In genomic region chr3:78757734-78758133, GRCh38 we compare ENCODE assay signal across 26 cellular contexts.
DNase-seq lines count a peak whose midpoint lies in the region; ATAC-seq and TF ChIP-seq lines count a peak whose summit lies in the region.
"Had no signal": no experiment of that assay in that cellular context is flagged by ENCODE, and none has a peak within 500 bp of the region (broad histone marks: within the 10 kb centered on the region; RNA-seq: fewer than 3 reads in every experiment).

No MANE protein-coding gene starts in this region.

- no peaks in the 10 kb centered on the region for H3K27me3 ChIP-seq in GM23338 (ENCODE audit: insufficient read depth)
- H3K27me3 ChIP-seq: foreskin keratinocyte, neutrophil, thyroid gland had no signal

- no peak overlapping the region for H3K27ac ChIP-seq in GM23338 (ENCODE audit: low read depth)
- peak overlapping the region; percentile 75 for H3K27ac ChIP-seq in caudate nucleus (ENCODE audit: low read depth, low read length)
- peak overlapping the region; percentile 49 for H3K27ac ChIP-seq in substantia nigra (ENCODE audit: low read depth, low read length, poor library complexity, severe bottlenecking)
- H3K27ac ChIP-seq: foreskin keratinocyte, KMS-11, neutrophil, thyroid gland had no signal

- no peaks in the 10 kb centered on the region for H4K20me1 ChIP-seq in GM23338 (replicated peaks; ENCODE audit: insufficient read depth)

- no peak overlapping the region for H3K4me2 ChIP-seq in GM23338
- H3K4me2 ChIP-seq: KMS-11 had no signal

- no peaks in the 10 kb centered on the region for H3K9me3 Mint-ChIP-seq in GM23338

- H2AFZ ChIP-seq in GM23338: no peak overlapping the region

- H3K4me1 ChIP-seq in GM23338 (ENCODE audit: insufficient read depth): peaks cover 5% of the 10 kb centered on the region; the same call in 1 of the 2 replicates

- H3K27ac Mint-ChIP-seq in GM23338: peak overlapping the region; percentile 64; the same call in 1 of the 2 replicates
- H3K27ac Mint-ChIP-seq: activated CD4-positive, alpha-beta memory T cell treated with anti-CD3 and anti-CD28 coated beads, Interleukin-2, amount 10 ng/mL, durations not matched to agents 7 days and 5 days; activated naive CD8-positive, alpha-beta T cell; activated T-helper 2 cell treated with anti-CD3 and anti-CD28 coated beads, Interferon-gamma antibody, Interleukin-2, Interleukin-4, amounts not matched to agents 10 μg/mL and 5 μg/mL and 100 μg/mL, durations not matched to agents 14 hours and 24 hours and 36 hours; CD4-positive, CD25-positive, alpha-beta regulatory T cell; stimulated activated naive B cell treated with anti-CD40 and anti-IgM and Interleukin-4, amounts not matched to agents 10 μg/mL and 1 μg/mL and 100 μg/mL, for 72 hours had no signal

- H3K4me3 ChIP-seq in GM23338: no peak overlapping the region
- H3K4me3 ChIP-seq: thyroid gland had no signal

- H3K36me3 Mint-ChIP-seq in GM23338 (ENCODE audit: low read depth): no peaks in the 10 kb centered on the region
- H3K36me3 Mint-ChIP-seq: activated naive CD8-positive, alpha-beta T cell; stimulated activated naive B cell treated with anti-CD40 and anti-IgM and Interleukin-4, amounts not matched to agents 10 μg/mL and 1 μg/mL and 100 μg/mL, for 72 hours had no signal

- H3K4me3 Mint-ChIP-seq in GM23338: no peak overlapping the region
- H3K4me3 Mint-ChIP-seq: activated CD4-positive, alpha-beta memory T cell treated with anti-CD3 and anti-CD28 coated beads, Interleukin-2, amount 10 ng/mL, durations not matched to agents 7 days and 5 days; activated naive CD8-positive, alpha-beta T cell; CD4-positive, CD25-positive, alpha-beta regulatory T cell; stimulated activated naive B cell treated with anti-CD40 and anti-IgM and Interleukin-4, amounts not matched to agents 10 μg/mL and 1 μg/mL and 100 μg/mL, for 72 hours had no signal

- H3F3A ChIP-seq in GM23338 (replicated peaks; ENCODE audit: low read depth): no peaks in the 10 kb centered on the region

- no peak for ATAC-seq in GM23338
- no peak for ATAC-seq in omental fat pad (ENCODE audit: low FRiP score)
- ATAC-seq in HG03432 (IDR thresholded peaks at IDR 0.05; ENCODE audit: unreplicated experiment): no peak
- ATAC-seq in GM18909 (IDR thresholded peaks at IDR 0.05; ENCODE audit: poor library complexity, unreplicated experiment): no peak
- ATAC-seq: activated CD4-positive, CD25-positive, alpha-beta regulatory T cell treated with anti-CD3 and anti-CD28 coated beads, Interleukin-2, amount 50 U/mL, for 24 hours; foreskin keratinocyte; stimulated activated naive B cell treated with anti-CD40 and anti-IgM and Interleukin-4, amounts not matched to agents 10 μg/mL and 1 μg/mL and 100 μg/mL, for 72 hours had no signal

- DNase-seq in GM23338 (ENCODE audit: low spot score): no peak
- no peak for DNase-seq in caudate nucleus (lab: John Stamatoyannopoulos, UW)
- peak; percentile 39 for DNase-seq in inferior parietal cortex (ENCODE audit: extremely low spot score)
- DNase-seq in substantia nigra (lab: John Stamatoyannopoulos, UW): peak in 1 of 49 donors; percentile 37
- DNase-seq in omental fat pad (ENCODE audit: low spot score): no peak
- DNase-seq: activated CD4-positive, alpha-beta memory T cell treated with anti-CD3 and anti-CD28 coated beads, Interleukin-2, amount 10 ng/mL, durations not matched to agents 7 days and 5 days; CD4-positive, CD25-positive, alpha-beta regulatory T cell; cerebellar nuclear complex; DMS53; effector CD4-positive, alpha-beta T cell; erythroblast; foreskin keratinocyte; GDM1; NCI-H1436 treated with DMSO at 0.1 percent for 48 hours; NCI-H510A treated with DMSO at 0.1 percent for 48 hours; stimulated activated CD4-positive, alpha-beta T cell treated with anti-CD3 and anti-CD28 coated beads, Interleukin-4, amount 100 ng/mL, for 1 hour; stimulated activated naive B cell treated with anti-CD40 and anti-IgM and Interleukin-4, amounts not matched to agents 10 μg/mL and 1 μg/mL and 100 μg/mL, for 72 hours; T-helper 1 cell; thyroid gland had no signal

- H3K79me2 ChIP-seq in GM23338 (replicated peaks; ENCODE audit: insufficient read depth): no peaks in the 10 kb centered on the region

- TF ChIP-seq CTCF in GM23338 (conservative IDR thresholded peaks at IDR 0.05; ENCODE audit: low read depth in 2 of 2) (no peak), omental fat pad (IDR thresholded peaks at IDR 0.05) (no peak)

- H3K27me3 Mint-ChIP-seq in GM23338 (ENCODE audit: insufficient read depth, low read depth, poor library complexity): no peaks in the 10 kb centered on the region
- H3K27me3 Mint-ChIP-seq: activated CD4-positive, alpha-beta memory T cell treated with anti-CD3 and anti-CD28 coated beads, Interleukin-2, amount 10 ng/mL, durations not matched to agents 7 days and 5 days; activated naive CD8-positive, alpha-beta T cell; CD4-positive, CD25-positive, alpha-beta regulatory T cell; stimulated activated naive B cell treated with anti-CD40 and anti-IgM and Interleukin-4, amounts not matched to agents 10 μg/mL and 1 μg/mL and 100 μg/mL, for 72 hours had no signal

- H3K9me2 ChIP-seq in GM23338 (ENCODE audit: insufficient read depth): peaks cover 4% of the 10 kb centered on the region; the same call in 1 of the 2 replicates

- H3K4me1 Mint-ChIP-seq in GM23338: peaks cover 6% of the 10 kb centered on the region
- H3K4me1 Mint-ChIP-seq: activated CD4-positive, alpha-beta memory T cell treated with anti-CD3 and anti-CD28 coated beads, Interleukin-2, amount 10 ng/mL, durations not matched to agents 7 days and 5 days; CD4-positive, CD25-positive, alpha-beta regulatory T cell; stimulated activated naive B cell treated with anti-CD40 and anti-IgM and Interleukin-4, amounts not matched to agents 10 μg/mL and 1 μg/mL and 100 μg/mL, for 72 hours had no signal

- H3K36me3 ChIP-seq in GM23338 (ENCODE audit: insufficient read depth): no peaks in the 10 kb centered on the region
- H3K36me3 ChIP-seq: neutrophil, thyroid gland had no signal

TF ChIP-seq in GM23338, 12 proteins besides CTCF, POLR2A, EP300 and RAD21 (continues in another document):
- no peak for TF ChIP-seq EZH2phosphoT487 (IDR thresholded peaks at IDR 0.05; ENCODE audit: unreplicated experiment)
- TF ChIP-seq EZH2 (IDR thresholded peaks at IDR 0.05; ENCODE audit: low read depth, unreplicated experiment): no peak
- no peak for TF ChIP-seq POLR2AphosphoS5 (IDR thresholded peaks at IDR 0.05; ENCODE audit: low read depth)
- TF ChIP-seq JUNB (IDR thresholded peaks at IDR 0.05; ENCODE audit: unreplicated experiment): no peak
- TF ChIP-seq ZNF462 (CRISPR knock-in tag; IDR thresholded peaks at IDR 0.05): no peak
- TF ChIP-seq ZNF114 (CRISPR knock-in tag; IDR thresholded peaks at IDR 0.05): no peak
